In genomic region chr9:128115187-128116103, GRCh38 we compare ENCODE assay signal across 1 cellular context.
TF ChIP-seq lines count a peak whose summit lies in the region.

No MANE protein-coding gene starts in this region.

TF ChIP-seq in K562, 482 proteins besides CTCF, POLR2A, EP300 and RAD21 (continued from another document and continues in another):
- TF ChIP-seq ZKSCAN8 (CRISPR knock-in tag; IDR thresholded peaks at IDR 0.05) = 0 out of 2 replicates have a peak, but pooled peaks have one; percentile 71
- TF ChIP-seq FOXJ2 (tag; IDR thresholded peaks at IDR 0.05) = no peak
- TF ChIP-seq GATAD2A (IDR thresholded peaks at IDR 0.05) = peak; percentile 74
- TF ChIP-seq ZNF311 (CRISPR knock-in tag; IDR thresholded peaks at IDR 0.05) = no peak
- 0 out of 2 replicates have a peak, but pooled peaks have one; percentile 15 for TF ChIP-seq ZBTB17 (CRISPR knock-in tag; IDR thresholded peaks at IDR 0.05)
- peak; percentile 73 for TF ChIP-seq MYC (IDR thresholded peaks at IDR 0.05; ENCODE audit: low read depth, low read length)
- TF ChIP-seq MYC (CRISPR knock-in tag; IDR thresholded peaks at IDR 0.05; ENCODE audit: borderline replicate concordance, low read depth) = no peak; the same call in 1 of the 2 replicates
- peak; percentile 95 for TF ChIP-seq TAL1 (IDR thresholded peaks at IDR 0.05)
- no peak for TF ChIP-seq MIER1 (IDR thresholded peaks at IDR 0.05; ENCODE audit: low read depth)
- no peak for TF ChIP-seq ID3 (CRISPR knock-in tag; IDR thresholded peaks at IDR 0.05)
- TF ChIP-seq ID3 (tag; IDR thresholded peaks at IDR 0.05) = peak; percentile 73; the same call in 1 of the 2 replicates
- TF ChIP-seq SMARCC2 (IDR thresholded peaks at IDR 0.05; ENCODE audit: low read depth) = peak; percentile 90
- no peak for TF ChIP-seq RBBP5 (IDR thresholded peaks at IDR 0.05; ENCODE audit: borderline replicate concordance, insufficient read depth, low read length, poor library complexity, severe bottlenecking)
- peak; percentile 97 for TF ChIP-seq POLR2AphosphoS5 (IDR thresholded peaks at IDR 0.05; ENCODE audit: control insufficient read depth, insufficient read depth, low read depth, low read length)
- no peak for TF ChIP-seq ZNF408 (CRISPR knock-in tag; IDR thresholded peaks at IDR 0.05; ENCODE audit: low read depth)
- no peak for TF ChIP-seq SRSF7 (optimal IDR thresholded peaks at IDR 0.05; ENCODE audit: low read depth, low read length)
- TF ChIP-seq PRDM10 (IDR thresholded peaks at IDR 0.05; ENCODE audit: partially characterized antibody) = peak; percentile 62
- no peak for TF ChIP-seq CREB5 (CRISPR knock-in tag; IDR thresholded peaks at IDR 0.05)
- TF ChIP-seq SMAD1 (IDR thresholded peaks at IDR 0.05; ENCODE audit: low read depth, low read length, partially characterized antibody) = peak; percentile 66
- TF ChIP-seq RBFOX2 (IDR thresholded peaks at IDR 0.05; ENCODE audit: low read depth, low read length) = peak; percentile 55
- no peak for TF ChIP-seq E4F1 (CRISPR knock-in tag; IDR thresholded peaks at IDR 0.05; ENCODE audit: borderline replicate concordance)
- peak in 2 of 3 experiments; percentile 54 to 62 for TF ChIP-seq YY1 (IDR thresholded peaks at IDR 0.05; ENCODE audit: borderline replicate concordance in 1 of 3, control insufficient read depth in 1 of 3, extremely low read depth in 1 of 3, insufficient read depth in 3 of 3, insufficient read length in 1 of 3, insufficient replicate concordance in 2 of 3, low read depth in 1 of 3, low read length in 2 of 3)
- TF ChIP-seq CBX5 (IDR thresholded peaks at IDR 0.05; ENCODE audit: borderline replicate concordance, low read depth) = no peak
- TF ChIP-seq CBFA2T2 (conservative IDR thresholded peaks at IDR 0.05) = peak; percentile 95
- no peak for TF ChIP-seq ZBTB26 (CRISPR knock-in tag; IDR thresholded peaks at IDR 0.05)
- peak; percentile 96 for TF ChIP-seq NCOR1 (IDR thresholded peaks at IDR 0.05)
- no peak for TF ChIP-seq ZNF134 (CRISPR knock-in tag; conservative IDR thresholded peaks at IDR 0.05)
- peak in 1 of 2 experiments; percentile 25 for TF ChIP-seq E2F6 (IDR thresholded peaks at IDR 0.05; ENCODE audit: borderline replicate concordance in 1 of 2, extremely low read depth in 1 of 2, insufficient read depth in 1 of 2, insufficient read length in 1 of 2, low read depth in 1 of 2, low read length in 1 of 2, poor library complexity in 1 of 2, severe bottlenecking in 1 of 2)
- TF ChIP-seq THAP12 (CRISPR knock-in tag; IDR thresholded peaks at IDR 0.05) = no peak
- TF ChIP-seq MTA1 (IDR thresholded peaks at IDR 0.05; ENCODE audit: borderline replicate concordance) = peak; percentile 49; the same call in 1 of the 2 replicates
- TF ChIP-seq MBD2 (IDR thresholded peaks at IDR 0.05; ENCODE audit: borderline replicate concordance, low read depth) = peak; percentile 69; the same call in 1 of the 2 replicates
- peak; percentile 84 for TF ChIP-seq LEF1 (IDR thresholded peaks at IDR 0.05)
- TF ChIP-seq ATF7 (IDR thresholded peaks at IDR 0.05) = peak; percentile 57; the same call in 1 of the 2 replicates
- TF ChIP-seq PML (IDR thresholded peaks at IDR 0.05; ENCODE audit: low read length) = peak; percentile 94
- TF ChIP-seq ZFX (CRISPR knock-in tag; IDR thresholded peaks at IDR 0.05) = peak; percentile 66
- peak; percentile 5; the same call in 1 of the 2 replicates for TF ChIP-seq NFE2 (IDR thresholded peaks at IDR 0.05; ENCODE audit: low read depth)
- TF ChIP-seq STAT5A (IDR thresholded peaks at IDR 0.05; ENCODE audit: borderline replicate concordance, low read length) = peak; percentile 90
- TF ChIP-seq JUND (IDR thresholded peaks at IDR 0.05; ENCODE audit: borderline replicate concordance, low read depth, low read length) = peak; percentile 76
- TF ChIP-seq JUND (tag; IDR thresholded peaks at IDR 0.05; ENCODE audit: borderline replicate concordance, low read depth, low read length) = peak; percentile 50; the same call in 1 of the 3 replicates
- TF ChIP-seq HNRNPH1 (optimal IDR thresholded peaks at IDR 0.05; ENCODE audit: low read depth, low read length) = no peak
- TF ChIP-seq PCBP1 (IDR thresholded peaks at IDR 0.05; ENCODE audit: low read depth, low read length, poor library complexity, severe bottlenecking) = peak; percentile 50
- no peak for TF ChIP-seq ATF1 (CRISPR knock-in tag; IDR thresholded peaks at IDR 0.05)
- peak; percentile 58; the same call in 1 of the 2 replicates for TF ChIP-seq ATF1 (tag; IDR thresholded peaks at IDR 0.05)
- peak; percentile 42; the same call in 1 of the 2 replicates for TF ChIP-seq SPI1 (IDR thresholded peaks at IDR 0.05; ENCODE audit: borderline replicate concordance, low read depth, low read length)
- peak; percentile 46 for TF ChIP-seq FOSL1 (tag; conservative IDR thresholded peaks at IDR 0.05)
- TF ChIP-seq ZNF174 (CRISPR knock-in tag; IDR thresholded peaks at IDR 0.05) = no peak
- no peak for TF ChIP-seq ATF2 (CRISPR knock-in tag; IDR thresholded peaks at IDR 0.05)
- peak; percentile 55 to 61 for TF ChIP-seq NRF1 (conservative IDR thresholded peaks at IDR 0.05 in 1 of 2, IDR thresholded peaks at IDR 0.05 in 1 of 2)
- TF ChIP-seq ZBTB11 (CRISPR knock-in tag; IDR thresholded peaks at IDR 0.05) = peak in 1 of 3 experiments; percentile 83; a peak in 2 of 6 replicates
- 0 out of 2 replicates have a peak, but pooled peaks have one; percentile 19 for TF ChIP-seq ESRRA (IDR thresholded peaks at IDR 0.05; ENCODE audit: borderline replicate concordance, low read depth)
